Comparison of ENCODE assay signal across 1 cellular context in the genomic region with DNA sequence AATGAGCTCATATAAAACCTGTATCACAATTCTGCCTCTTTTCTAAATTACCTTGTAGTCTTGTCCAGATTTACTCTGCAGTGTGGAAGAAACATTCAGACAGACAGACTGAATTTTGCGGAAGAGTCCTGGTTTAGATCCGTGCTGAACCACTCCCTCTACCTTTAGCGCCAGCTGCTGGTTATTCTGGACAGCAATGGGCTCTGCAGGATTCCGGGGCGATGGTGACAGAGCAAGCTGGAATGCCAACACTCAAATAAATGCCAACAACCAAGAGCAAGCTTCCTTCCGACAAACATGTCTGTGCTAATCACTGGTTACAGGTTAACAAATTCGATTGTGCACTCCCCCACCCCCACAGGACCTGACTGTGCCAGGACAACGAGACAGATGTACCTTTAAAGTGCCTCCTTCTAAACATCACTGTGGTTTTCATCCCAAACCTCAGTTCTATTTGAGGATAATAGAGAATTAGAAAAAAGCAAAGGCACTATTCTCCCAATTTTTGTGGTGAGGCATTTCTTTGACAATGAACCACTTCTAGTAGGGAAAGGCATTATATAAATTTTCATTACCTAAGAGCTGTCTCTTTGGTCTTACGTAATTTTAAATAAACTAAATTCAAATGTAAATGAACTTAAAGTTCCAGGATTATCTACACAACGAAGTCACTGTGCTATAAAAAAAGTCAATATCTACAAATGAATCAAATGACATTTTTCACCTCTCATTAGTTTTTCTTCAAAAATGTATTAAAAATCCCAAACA.
TF ChIP-seq lines count a peak whose summit lies in the region.

No MANE protein-coding gene starts in this region.

TF ChIP-seq in HepG2, 621 proteins besides CTCF, POLR2A, EP300 and RAD21 (continued from another document and continues in another):
- TF ChIP-seq MTF1 (CRISPR knock-in tag; IDR thresholded peaks at IDR 0.05) (no peak), ZNF552 (CRISPR knock-in tag; IDR thresholded peaks at IDR 0.05; ENCODE audit: borderline replicate concordance) (no peak), SALL1 (CRISPR knock-in tag; IDR thresholded peaks at IDR 0.05) (peak; percentile 83), ZFP36L1 (CRISPR knock-in tag; IDR thresholded peaks at IDR 0.05) (no peak), ZNF609 (CRISPR knock-in tag; IDR thresholded peaks at IDR 0.05; ENCODE audit: borderline replicate concordance) (no peak), RELA (CRISPR knock-in tag; IDR thresholded peaks at IDR 0.05) (0 out of 2 replicates have a peak, but pooled peaks have one; percentile 29), FOXP1 (IDR thresholded peaks at IDR 0.05) (no peak), FOXP1 (CRISPR knock-in tag; IDR thresholded peaks at IDR 0.05) (peak; percentile 70), ARHGAP35 (CRISPR knock-in tag; IDR thresholded peaks at IDR 0.05; ENCODE audit: borderline replicate concordance) (no peak), BCL3 (CRISPR knock-in tag; IDR thresholded peaks at IDR 0.05) (no peak), ZNF644 (CRISPR knock-in tag; IDR thresholded peaks at IDR 0.05; ENCODE audit: low read depth) (peak; percentile 87), ZNF775 (CRISPR knock-in tag; IDR thresholded peaks at IDR 0.05; ENCODE audit: borderline replicate concordance) (no peak), ZSCAN20 (CRISPR knock-in tag; IDR thresholded peaks at IDR 0.05; ENCODE audit: borderline replicate concordance) (no peak), TRAFD1 (CRISPR knock-in tag; IDR thresholded peaks at IDR 0.05; ENCODE audit: borderline replicate concordance) (no peak), ZNF44 (CRISPR knock-in tag; IDR thresholded peaks at IDR 0.05) (no peak), FOXM1 (CRISPR knock-in tag; IDR thresholded peaks at IDR 0.05) (no peak), ZNF614 (CRISPR knock-in tag; IDR thresholded peaks at IDR 0.05; ENCODE audit: borderline replicate concordance) (peak; percentile 85; the same call in 1 of the 2 replicates), CCAR2 (optimal IDR thresholded peaks at IDR 0.05; ENCODE audit: low read depth, low read length) (no peak), ZNF513 (CRISPR knock-in tag; conservative IDR thresholded peaks at IDR 0.05) (no peak), ZNF430 (CRISPR knock-in tag; IDR thresholded peaks at IDR 0.05) (no peak), KLF11 (CRISPR knock-in tag; IDR thresholded peaks at IDR 0.05) (no peak), MTA1 (CRISPR knock-in tag; IDR thresholded peaks at IDR 0.05; ENCODE audit: borderline replicate concordance) (no peak), THAP11 (CRISPR knock-in tag; IDR thresholded peaks at IDR 0.05) (peak; percentile 73), ZNF335 (CRISPR knock-in tag; IDR thresholded peaks at IDR 0.05) (no peak), ZNF564 (CRISPR knock-in tag; IDR thresholded peaks at IDR 0.05) (no peak), EEA1 (CRISPR knock-in tag; IDR thresholded peaks at IDR 0.05; ENCODE audit: borderline replicate concordance) (no peak), MBNL3 (CRISPR knock-in tag; conservative IDR thresholded peaks at IDR 0.05) (no peak), PTBP1 (IDR thresholded peaks at IDR 0.05; ENCODE audit: low read depth, low read length, poor library complexity, severe bottlenecking) (no peak), PCBP1 (IDR thresholded peaks at IDR 0.05; ENCODE audit: borderline replicate concordance, low read depth, low read length) (no peak), RXRA (CRISPR knock-in tag; IDR thresholded peaks at IDR 0.05) (peak; percentile 53; the same call in 1 of the 2 replicates)
- TF ChIP-seq, protein P1, sequence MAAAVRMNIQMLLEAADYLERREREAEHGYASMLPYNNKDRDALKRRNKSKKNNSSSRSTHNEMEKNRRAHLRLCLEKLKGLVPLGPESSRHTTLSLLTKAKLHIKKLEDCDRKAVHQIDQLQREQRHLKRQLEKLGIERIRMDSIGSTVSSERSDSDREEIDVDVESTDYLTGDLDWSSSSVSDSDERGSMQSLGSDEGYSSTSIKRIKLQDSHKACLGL (CRISPR knock-in tag; IDR thresholded peaks at IDR 0.05) = no peak
- TF ChIP-seq, protein P2, sequence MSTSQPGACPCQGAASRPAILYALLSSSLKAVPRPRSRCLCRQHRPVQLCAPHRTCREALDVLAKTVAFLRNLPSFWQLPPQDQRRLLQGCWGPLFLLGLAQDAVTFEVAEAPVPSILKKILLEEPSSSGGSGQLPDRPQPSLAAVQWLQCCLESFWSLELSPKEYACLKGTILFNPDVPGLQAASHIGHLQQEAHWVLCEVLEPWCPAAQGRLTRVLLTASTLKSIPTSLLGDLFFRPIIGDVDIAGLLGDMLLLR (CRISPR knock-in tag; IDR thresholded peaks at IDR 0.05) = no peak
- TF ChIP-seq, protein P3, sequence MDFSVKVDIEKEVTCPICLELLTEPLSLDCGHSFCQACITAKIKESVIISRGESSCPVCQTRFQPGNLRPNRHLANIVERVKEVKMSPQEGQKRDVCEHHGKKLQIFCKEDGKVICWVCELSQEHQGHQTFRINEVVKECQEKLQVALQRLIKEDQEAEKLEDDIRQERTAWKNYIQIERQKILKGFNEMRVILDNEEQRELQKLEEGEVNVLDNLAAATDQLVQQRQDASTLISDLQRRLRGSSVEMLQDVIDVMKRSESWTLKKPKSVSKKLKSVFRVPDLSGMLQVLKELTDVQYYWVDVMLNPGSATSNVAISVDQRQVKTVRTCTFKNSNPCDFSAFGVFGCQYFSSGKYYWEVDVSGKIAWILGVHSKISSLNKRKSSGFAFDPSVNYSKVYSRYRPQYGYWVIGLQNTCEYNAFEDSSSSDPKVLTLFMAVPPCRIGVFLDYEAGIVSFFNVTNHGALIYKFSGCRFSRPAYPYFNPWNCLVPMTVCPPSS (IDR thresholded peaks at IDR 0.05) = no peak
- TF ChIP-seq, protein P4, sequence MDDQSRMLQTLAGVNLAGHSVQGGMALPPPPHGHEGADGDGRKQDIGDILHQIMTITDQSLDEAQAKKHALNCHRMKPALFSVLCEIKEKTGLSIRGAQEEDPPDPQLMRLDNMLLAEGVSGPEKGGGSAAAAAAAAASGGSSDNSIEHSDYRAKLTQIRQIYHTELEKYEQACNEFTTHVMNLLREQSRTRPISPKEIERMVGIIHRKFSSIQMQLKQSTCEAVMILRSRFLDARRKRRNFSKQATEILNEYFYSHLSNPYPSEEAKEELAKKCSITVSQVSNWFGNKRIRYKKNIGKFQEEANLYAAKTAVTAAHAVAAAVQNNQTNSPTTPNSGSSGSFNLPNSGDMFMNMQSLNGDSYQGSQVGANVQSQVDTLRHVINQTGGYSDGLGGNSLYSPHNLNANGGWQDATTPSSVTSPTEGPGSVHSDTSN (CRISPR knock-in tag; IDR thresholded peaks at IDR 0.05; ENCODE audit: borderline replicate concordance) = no peak
- TF ChIP-seq, protein P5, sequence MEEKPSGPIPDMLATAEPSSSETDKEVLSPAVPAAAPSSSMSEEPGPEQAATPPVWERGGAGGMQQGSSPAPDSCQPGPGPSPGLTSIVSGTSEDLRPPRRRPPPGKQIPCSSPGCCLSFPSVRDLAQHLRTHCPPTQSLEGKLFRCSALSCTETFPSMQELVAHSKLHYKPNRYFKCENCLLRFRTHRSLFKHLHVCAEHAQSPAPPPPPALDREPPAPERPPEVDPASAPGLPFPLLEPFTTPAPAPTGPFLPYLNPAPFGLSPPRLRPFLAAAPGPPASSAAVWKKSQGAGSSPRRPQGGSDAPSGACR (CRISPR knock-in tag; IDR thresholded peaks at IDR 0.05) = no peak
- TF ChIP-seq, protein P6, sequence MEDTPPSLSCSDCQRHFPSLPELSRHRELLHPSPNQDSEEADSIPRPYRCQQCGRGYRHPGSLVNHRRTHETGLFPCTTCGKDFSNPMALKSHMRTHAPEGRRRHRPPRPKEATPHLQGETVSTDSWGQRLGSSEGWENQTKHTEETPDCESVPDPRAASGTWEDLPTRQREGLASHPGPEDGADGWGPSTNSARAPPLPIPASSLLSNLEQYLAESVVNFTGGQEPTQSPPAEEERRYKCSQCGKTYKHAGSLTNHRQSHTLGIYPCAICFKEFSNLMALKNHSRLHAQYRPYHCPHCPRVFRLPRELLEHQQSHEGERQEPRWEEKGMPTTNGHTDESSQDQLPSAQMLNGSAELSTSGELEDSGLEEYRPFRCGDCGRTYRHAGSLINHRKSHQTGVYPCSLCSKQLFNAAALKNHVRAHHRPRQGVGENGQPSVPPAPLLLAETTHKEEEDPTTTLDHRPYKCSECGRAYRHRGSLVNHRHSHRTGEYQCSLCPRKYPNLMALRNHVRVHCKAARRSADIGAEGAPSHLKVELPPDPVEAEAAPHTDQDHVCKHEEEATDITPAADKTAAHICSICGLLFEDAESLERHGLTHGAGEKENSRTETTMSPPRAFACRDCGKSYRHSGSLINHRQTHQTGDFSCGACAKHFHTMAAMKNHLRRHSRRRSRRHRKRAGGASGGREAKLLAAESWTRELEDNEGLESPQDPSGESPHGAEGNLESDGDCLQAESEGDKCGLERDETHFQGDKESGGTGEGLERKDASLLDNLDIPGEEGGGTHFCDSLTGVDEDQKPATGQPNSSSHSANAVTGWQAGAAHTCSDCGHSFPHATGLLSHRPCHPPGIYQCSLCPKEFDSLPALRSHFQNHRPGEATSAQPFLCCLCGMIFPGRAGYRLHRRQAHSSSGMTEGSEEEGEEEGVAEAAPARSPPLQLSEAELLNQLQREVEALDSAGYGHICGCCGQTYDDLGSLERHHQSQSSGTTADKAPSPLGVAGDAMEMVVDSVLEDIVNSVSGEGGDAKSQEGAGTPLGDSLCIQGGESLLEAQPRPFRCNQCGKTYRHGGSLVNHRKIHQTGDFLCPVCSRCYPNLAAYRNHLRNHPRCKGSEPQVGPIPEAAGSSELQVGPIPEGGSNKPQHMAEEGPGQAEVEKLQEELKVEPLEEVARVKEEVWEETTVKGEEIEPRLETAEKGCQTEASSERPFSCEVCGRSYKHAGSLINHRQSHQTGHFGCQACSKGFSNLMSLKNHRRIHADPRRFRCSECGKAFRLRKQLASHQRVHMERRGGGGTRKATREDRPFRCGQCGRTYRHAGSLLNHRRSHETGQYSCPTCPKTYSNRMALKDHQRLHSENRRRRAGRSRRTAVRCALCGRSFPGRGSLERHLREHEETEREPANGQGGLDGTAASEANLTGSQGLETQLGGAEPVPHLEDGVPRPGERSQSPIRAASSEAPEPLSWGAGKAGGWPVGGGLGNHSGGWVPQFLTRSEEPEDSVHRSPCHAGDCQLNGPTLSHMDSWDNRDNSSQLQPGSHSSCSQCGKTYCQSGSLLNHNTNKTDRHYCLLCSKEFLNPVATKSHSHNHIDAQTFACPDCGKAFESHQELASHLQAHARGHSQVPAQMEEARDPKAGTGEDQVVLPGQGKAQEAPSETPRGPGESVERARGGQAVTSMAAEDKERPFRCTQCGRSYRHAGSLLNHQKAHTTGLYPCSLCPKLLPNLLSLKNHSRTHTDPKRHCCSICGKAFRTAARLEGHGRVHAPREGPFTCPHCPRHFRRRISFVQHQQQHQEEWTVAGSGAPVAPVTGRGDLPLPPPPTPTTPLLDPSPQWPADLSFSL (CRISPR knock-in tag; IDR thresholded peaks at IDR 0.05) = no peak
